In the genomic region with DNA sequence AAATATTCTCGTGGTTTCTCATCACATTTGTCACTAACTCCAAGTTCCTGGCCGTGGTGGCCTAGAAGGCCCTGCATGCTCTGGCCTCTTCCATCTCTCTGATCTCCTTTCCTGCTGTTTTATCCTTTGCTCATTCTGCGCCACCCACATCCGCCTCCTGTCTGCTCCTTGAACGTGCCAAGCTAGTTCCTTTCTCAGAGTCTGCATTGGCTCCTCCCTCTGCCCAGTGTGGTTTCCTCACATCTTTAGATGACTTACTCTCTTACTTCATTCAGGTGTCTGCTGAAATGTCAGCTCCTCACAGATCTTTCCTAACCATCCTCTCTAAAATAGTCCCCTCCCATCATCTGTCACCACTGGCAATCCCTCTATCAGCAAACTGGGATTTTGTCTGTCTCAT, we compare ENCODE assay signal across 9 cellular contexts.
DNase-seq lines count a peak whose midpoint lies in the region; ATAC-seq and TF ChIP-seq lines count a peak whose summit lies in the region.
"Had no signal": no experiment of that assay in that cellular context is flagged by ENCODE, and none has a peak within 500 bp of the region (broad histone marks: within the 10 kb centered on the region; RNA-seq: fewer than 3 reads in every experiment).

No MANE protein-coding gene starts in this region.

- peak; percentile 99 for ATAC-seq in CD8-positive, alpha-beta T cell
- ATAC-seq in left lobe of liver = peak; percentile 23
- ATAC-seq in GM18517 (IDR thresholded peaks at IDR 0.05; ENCODE audit: unreplicated experiment) = no peak

- no peak for TF ChIP-seq CTCF in CD8-positive, alpha-beta T cell (IDR thresholded peaks at IDR 0.05)
- TF ChIP-seq CTCF in WERI-Rb-1 (IDR thresholded peaks at IDR 0.05; ENCODE audit: low read depth, low read length) = no peak

- POLR2A ChIA-PET in CD8-positive, alpha-beta T cell (lab: Charles Lee) = interaction anchor here (0.6 kb wide), 1 partner anchor 216 kb away, joined by 3 read pairs; no protein-coding TSS in a partner anchor

- H3K27ac ChIP-seq in CD8-positive, alpha-beta T cell (ENCODE audit: low read depth, low read length) = no peak overlapping the region
- no peak overlapping the region for H3K27ac ChIP-seq in WERI-Rb-1

- peaks cover 20% of the 10 kb centered on the region for H3K4me1 ChIP-seq in CD8-positive, alpha-beta T cell (ENCODE audit: insufficient read depth, low read length)

- H3K36me3 Mint-ChIP-seq in CD8-positive, alpha-beta T cell = no peaks in the 10 kb centered on the region

- CTCF ChIA-PET in CD8-positive, alpha-beta T cell (lab: Charles Lee) = no interaction called here

- H3K4me3 ChIP-seq in CD8-positive, alpha-beta T cell (ENCODE audit: low read depth, low read length) = peak overlapping the region; percentile 7
- no peak overlapping the region for H3K4me3 ChIP-seq in WERI-Rb-1 (ENCODE audit: low read depth, low read length)
- H3K4me3 ChIP-seq: skin epidermis had no signal

- DNase-seq in CD8-positive, alpha-beta T cell = peak; percentile 12 to 76 (median 56)
- peak; percentile 91 to 92 for DNase-seq in Kasumi-1 (lab: John Stamatoyannopoulos, UW)
- DNase-seq in activated T-cell treated with anti-CD3 and anti-CD28 coated beads, Interleukin-2, amount 50 U/mL, for 1 hour = peak; percentile 59
- DNase-seq in left lobe of liver (ENCODE audit: low spot score) = no peak
- DNase-seq in stimulated activated naive CD4-positive, alpha-beta T cell treated with Interleukin-2 at 50 U/mL for 16 hours (lab: John Stamatoyannopoulos, UW) = peak; percentile 54
- no peak for DNase-seq in WERI-Rb-1
- DNase-seq in NK-92 (lab: John Stamatoyannopoulos, UW; ENCODE audit: unreplicated experiment) = no peak

- no peaks in the 10 kb centered on the region for H3K9me3 ChIP-seq in CD8-positive, alpha-beta T cell (ENCODE audit: low read length)
- no peaks in the 10 kb centered on the region for H3K9me3 ChIP-seq in WERI-Rb-1 (ENCODE audit: severe bottlenecking)

- intact Hi-C loops in CD8-positive, alpha-beta T cell (cut with DNase I, micrococcal nuclease) = loop anchor here (5.0 to 10.0 kb wide), 3 partner anchors 190 to 227 kb away; no protein-coding TSS in a partner anchor

- H3K27me3 Mint-ChIP-seq in CD8-positive, alpha-beta T cell (ENCODE audit: low read depth) = peaks cover 13% of the 10 kb centered on the region

- no peaks in the 10 kb centered on the region for H3K36me3 ChIP-seq in CD8-positive, alpha-beta T cell (ENCODE audit: insufficient read depth, low read length)
- no peaks in the 10 kb centered on the region for H3K36me3 ChIP-seq in WERI-Rb-1

- peak overlapping the region; percentile 5 for H3K27ac Mint-ChIP-seq in CD8-positive, alpha-beta T cell

- H3K27me3 ChIP-seq in CD8-positive, alpha-beta T cell (ENCODE audit: insufficient read depth, low read length) = no peaks in the 10 kb centered on the region
- H3K27me3 ChIP-seq in WERI-Rb-1 (ENCODE audit: insufficient read depth, low read depth, severe bottlenecking) = no peaks in the 10 kb centered on the region

- H3K4me3 Mint-ChIP-seq in CD8-positive, alpha-beta T cell = peak overlapping the region; percentile 42

- peaks cover 22% of the 10 kb centered on the region for H3K4me1 Mint-ChIP-seq in CD8-positive, alpha-beta T cell (ENCODE audit: low read depth)

- no peaks in the 10 kb centered on the region for H3K9me3 Mint-ChIP-seq in CD8-positive, alpha-beta T cell

Comparison
In these comparisons a context has a peak if more than half of its experiments do, and no peak if none do; other contexts are left out.
1. DNase-seq: peak in CD8-positive, alpha-beta T cell (7 of 7), Kasumi-1 (2 of 2), activated T-cell treated with anti-CD3 and anti-CD28 coated beads, Interleukin-2, amount 50 U/mL, for 1 hour (single experiment) and stimulated activated naive CD4-positive, alpha-beta T cell treated with Interleukin-2 at 50 U/mL for 16 hours (single experiment); none in left lobe of liver (single experiment), WERI-Rb-1 (single experiment) and NK-92 (single experiment).